8 cellular contexts compared by ENCODE assay signal in genomic region chr17:42832213-42832933, GRCh38.
DNase-seq lines count a peak whose midpoint lies in the region; ATAC-seq and TF ChIP-seq lines count a peak whose summit lies in the region.

No MANE protein-coding gene starts in this region.

- no peak for DNase-seq in GM12865 (ENCODE audit: low read depth)
- peak; percentile 69 for DNase-seq in KG1 (lab: John Stamatoyannopoulos, UW)
- no peak for DNase-seq in choroid plexus epithelial cell (ENCODE audit: low read depth)
- no peak for DNase-seq in NCI-H2171 treated with DMSO at 0.1 percent for 48 hours (lab: John Stamatoyannopoulos, UW)
- no peak for DNase-seq in anterior cingulate cortex (lab: John Stamatoyannopoulos, UW)
- no peak for DNase-seq in NCI-H2081 (lab: John Stamatoyannopoulos, UW)

- H3K27me3 ChIP-seq in muscle layer of duodenum (ENCODE audit: low read depth, low read length) = no peaks in the 10 kb centered on the region

- peaks cover 11 to 15% of the 10 kb centered on the region in 2 donors for H3K4me1 ChIP-seq in muscle layer of duodenum (ENCODE audit: control insufficient read depth in 1 of 2, insufficient read depth in 2 of 2, low read length in 2 of 2)

- H3K4me3 ChIP-seq in GM12865 (ENCODE audit: low read depth, low read length) (peak overlapping the region; percentile 95), choroid plexus epithelial cell (ENCODE audit: low read depth, low read length) (peak overlapping the region; percentile 88), muscle layer of duodenum (ENCODE audit: low read depth in 1 of 2, low read length in 2 of 2) (peak overlapping the region; percentile 98)

- H3K9me3 ChIP-seq in muscle layer of duodenum (ENCODE audit: control insufficient read depth in 1 of 2, low read length in 2 of 2) = no peaks in the 10 kb centered on the region

- peaks cover 3 to 11% of the 10 kb centered on the region in 2 donors for H3K36me3 ChIP-seq in muscle layer of duodenum (ENCODE audit: control insufficient read depth in 1 of 2, insufficient read depth in 2 of 2, low read length in 2 of 2)

- peak overlapping the region; percentile 98 for H3K27ac ChIP-seq in muscle layer of duodenum (ENCODE audit: low read length)

- ATAC-seq in HG02763 (IDR thresholded peaks at IDR 0.05; ENCODE audit: unreplicated experiment) = no peak

- TF ChIP-seq CTCF in GM12865 (IDR thresholded peaks at IDR 0.05; ENCODE audit: insufficient read depth, low read depth, low read length, missing control alignments) (no peak), choroid plexus epithelial cell (conservative IDR thresholded peaks at IDR 0.05; ENCODE audit: low read depth, low read length) (no peak)
